In genomic region chr2:146481629-146482028, GRCh38 we compare ENCODE assay signal across 14 cellular contexts.
DNase-seq lines count a peak whose midpoint lies in the region; ATAC-seq and TF ChIP-seq lines count a peak whose summit lies in the region.
"Had no signal": no experiment of that assay in that cellular context is flagged by ENCODE, and none has a peak within 500 bp of the region (broad histone marks: within the 10 kb centered on the region; RNA-seq: fewer than 3 reads in every experiment).

No MANE protein-coding gene starts in this region.

- peak; percentile 47 for DNase-seq in EH (ENCODE audit: low read depth)
- DNase-seq in MG63: peak; percentile 30
- DNase-seq in choroid plexus epithelial cell (ENCODE audit: low read depth): peak; percentile 74
- peak; percentile 41 for DNase-seq in kidney tubule cell (ENCODE audit: low spot score)
- DNase-seq in epidermal melanocyte (ENCODE audit: insufficient read length, low spot score): no peak
- DNase-seq in NCI-H1105 treated with DMSO at 0.1 percent for 48 hours (lab: John Stamatoyannopoulos, UW): no peak
- no peak for DNase-seq in stimulated activated CD4-positive, alpha-beta T cell treated with anti-CD3 and anti-CD28 coated beads, Interleukin-15, amount 100 ng/mL, for 24 hours
- DNase-seq: activated CD4-positive, alpha-beta T cell treated with anti-CD3 and anti-CD28 coated beads, Interleukin-2, amount 50 U/mL, for 4 hours; colonic mucosa; Karpas-422; natural killer cell; NCI-H146 had no signal

- no peaks in the 10 kb centered on the region for H3K27me3 ChIP-seq in MG63
- H3K27me3 ChIP-seq: colonic mucosa, suprapubic skin had no signal

- no peak for TF ChIP-seq CTCF in choroid plexus epithelial cell (conservative IDR thresholded peaks at IDR 0.05; ENCODE audit: low read depth, low read length)

- no peaks in the 10 kb centered on the region for H3K36me3 ChIP-seq in MG63
- H3K36me3 ChIP-seq: colonic mucosa, suprapubic skin had no signal

- no peak for ATAC-seq in HG03457 (IDR thresholded peaks at IDR 0.05; ENCODE audit: unreplicated experiment)
- ATAC-seq: natural killer cell had no signal

- no peaks in the 10 kb centered on the region for H3K9me3 ChIP-seq in MG63
- H3K9me3 ChIP-seq: colonic mucosa, suprapubic skin had no signal

- no peak overlapping the region for H3K4me3 ChIP-seq in MG63
- H3K4me3 ChIP-seq in choroid plexus epithelial cell (ENCODE audit: low read depth, low read length): no peak overlapping the region
- H3K4me3 ChIP-seq: colonic mucosa, suprapubic skin had no signal

Comparison
In these comparisons a context has a peak if more than half of its experiments do, and no peak if none do; other contexts are left out.
1. DNase-seq: peak in EH (single experiment), MG63 (single experiment), choroid plexus epithelial cell (single experiment) and kidney tubule cell (single experiment); none in epidermal melanocyte (single experiment), NCI-H1105 treated with DMSO at 0.1 percent for 48 hours (single experiment) and stimulated activated CD4-positive, alpha-beta T cell treated with anti-CD3 and anti-CD28 coated beads, Interleukin-15, amount 100 ng/mL, for 24 hours (single experiment).